ENCODE assay signal across 9 cellular contexts in the genomic region with DNA sequence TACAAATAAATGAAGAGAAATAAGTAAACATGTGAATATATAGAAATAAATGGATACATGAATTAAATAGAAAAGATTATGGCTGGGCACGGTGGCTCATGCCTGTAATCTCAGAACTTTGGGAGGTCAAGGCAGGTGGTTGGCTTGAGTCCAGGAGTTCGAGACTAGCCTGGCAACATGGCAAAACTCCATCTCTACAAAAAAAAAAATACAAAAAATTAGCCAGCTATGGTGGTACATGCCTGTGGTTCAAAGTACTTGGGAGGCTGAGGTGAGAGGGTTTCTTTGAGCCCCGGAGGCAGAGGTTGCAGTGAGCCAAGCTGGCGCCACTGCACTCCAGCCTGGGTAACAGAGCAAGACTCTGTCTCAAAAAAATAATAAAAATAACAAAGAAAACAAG. TPM values are rescaled to one million over a fixed set of nuclear protein-coding genes. Genes with fewer than 3 reads are reported as not detected.
"Had no signal": no experiment of that assay in that cellular context is flagged by ENCODE, and none has a peak within 500 bp of the region (broad histone marks: within the 10 kb centered on the region; RNA-seq: fewer than 3 reads in every experiment).

No MANE protein-coding gene starts in this region.

- H3K4me3 ChIP-seq: GM23248 had no signal

- H3K9ac ChIP-seq: GM23248 had no signal

- DNase-seq: GM23248, GOT3, H7, HCEC 1CT, KBM-7 had no signal

- H3K27ac ChIP-seq: GM23248, HL-60 had no signal

- H3K27ac Mint-ChIP-seq: IgD-negative memory B cell had no signal

- H2AFZ ChIP-seq: GM23248 had no signal

- H3K36me3 Mint-ChIP-seq: IgD-negative memory B cell had no signal

RNA-seq across cellular contexts. Expression of a gene that starts 5.1 kb away (rescaled TPM):
- total RNA-seq: GM23248, HepG2, HT1080 had no signal

RNA-seq across cellular contexts. Expression of a gene that starts 36.3 kb away (rescaled TPM):
- total RNA-seq: GM23248, H7, HepG2, HT1080 had no signal

RNA-seq across cellular contexts. Expression of a gene that starts 36.8 kb away (rescaled TPM):
- total RNA-seq: H7, HepG2, HT1080 had no signal

RNA-seq across cellular contexts. Expression of a gene that starts 43.7 kb away (rescaled TPM):
- total RNA-seq: H7, HepG2, HT1080 had no signal
